16 cellular contexts compared by ENCODE assay signal in the genomic region with DNA sequence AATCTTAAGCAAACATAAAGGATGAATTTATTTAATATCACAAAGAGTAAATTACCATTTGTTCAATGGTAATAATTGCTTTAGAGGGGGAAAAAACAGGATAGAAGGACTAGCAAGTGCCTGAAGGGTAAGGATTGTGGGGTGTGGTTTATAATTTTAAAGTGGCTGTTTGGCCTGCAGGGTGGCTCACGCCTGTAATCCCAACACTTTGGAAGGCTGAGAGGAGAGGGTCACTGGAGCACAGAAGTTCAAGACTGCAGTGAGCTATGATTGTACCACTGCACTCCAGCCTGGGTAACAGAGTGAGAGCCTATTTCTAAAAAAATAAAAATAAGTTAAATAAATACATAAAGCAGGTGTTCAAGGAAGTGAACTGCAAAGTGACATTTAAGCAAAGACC.
DNase-seq lines count a peak whose midpoint lies in the region; ATAC-seq and TF ChIP-seq lines count a peak whose summit lies in the region.
"Had no signal": no experiment of that assay in that cellular context is flagged by ENCODE, and none has a peak within 500 bp of the region (broad histone marks: within the 10 kb centered on the region; RNA-seq: fewer than 3 reads in every experiment).

No MANE protein-coding gene starts in this region.

- intact Hi-C loops in HCT116 (cut with micrococcal nuclease): no loop called here
- intact Hi-C loops in body of pancreas (cut with DNase I): no loop called here
- intact Hi-C loops in right lobe of liver (cut with DNase I): no loop called here
- intact Hi-C loops in transverse colon (cut with DNase I; ENCODE audit: low total_unique reads): no loop called here

- CTCF ChIA-PET in HCT116 (lab: Charles Lee): no interaction called here

- TF ChIP-seq POLR2A in HCT116 (IDR thresholded peaks at IDR 0.05; ENCODE audit: borderline replicate concordance, extremely low read depth, insufficient read depth, insufficient read length) (no peak), body of pancreas (IDR thresholded peaks at IDR 0.05) (no peak), right lobe of liver (IDR thresholded peaks at IDR 0.05) (no peak), transverse colon (IDR thresholded peaks at IDR 0.05) (no peak), Peyer's patch (IDR thresholded peaks at IDR 0.05) (no peak)

- peak; percentile 28; the same call in 1 of the 2 replicates for ATAC-seq in HCT116
- ATAC-seq in body of pancreas: no peak
- ATAC-seq in right lobe of liver: peak; percentile 14 to 48 (median 32)

- H3K27ac ChIP-seq in HCT116 (ENCODE audit: low read depth, low read length) (no peak overlapping the region), body of pancreas (peak overlapping the region; percentile 41 to 92 (median 90)), right lobe of liver (peak overlapping the region; percentile 55 to 94 (median 93)), transverse colon (peak overlapping the region in 3 of 4 donors; percentile 55 to 70 (median 63)), Karpas-422 (ENCODE audit: low read length) (no peak overlapping the region), Peyer's patch (no peak overlapping the region)

- RAD21 ChIA-PET in HCT116 (lab: Charles Lee; ENCODE audit: low non-redundant PET in 1 of 2, low total read pairs in 2 of 2, uncharacterized antibody in 2 of 2, unreplicated experiment in 2 of 2): no interaction called here

- H4K20me1 ChIP-seq in HCT116 (ENCODE audit: insufficient read depth) (no peaks in the 10 kb centered on the region), Karpas-422 (ENCODE audit: insufficient read depth, low read depth, low read length) (no peaks in the 10 kb centered on the region)

- DNase-seq in HCT116 (ENCODE audit: low read depth, low spot score): no peak
- DNase-seq in body of pancreas: no peak
- no peak for DNase-seq in right lobe of liver
- no peak for DNase-seq in transverse colon
- DNase-seq in Karpas-422: no peak
- DNase-seq in Peyer's patch: no peak
- no peak for DNase-seq in NCI-H128 (lab: John Stamatoyannopoulos, UW; ENCODE audit: unreplicated experiment)
- DNase-seq in Ammon's horn (ENCODE audit: low spot score): no peak
- DNase-seq: CD4-positive, CD25-positive, alpha-beta regulatory T cell; MV-4-11; NCI-H1436 treated with DMSO at 0.1 percent for 48 hours; NCI-H510A treated with DMSO at 0.1 percent for 48 hours; NCI-H82; SHP77; SK-N-SH had no signal

- H3K4me2 ChIP-seq in HCT116 (ENCODE audit: low read length): no peak overlapping the region
- H3K4me2 ChIP-seq in Karpas-422 (ENCODE audit: low read depth, low read length, poor library complexity, severe bottlenecking): no peak overlapping the region
- H3K4me2 ChIP-seq: SK-N-SH had no signal

- TF ChIP-seq CTCF in HCT116 (IDR thresholded peaks at IDR 0.05 in 2 of 3, conservative IDR thresholded peaks at IDR 0.05 in 1 of 3; ENCODE audit: borderline replicate concordance in 1 of 3, insufficient read depth in 1 of 3, low read depth in 2 of 3, low read length in 2 of 3) (no peak), body of pancreas (IDR thresholded peaks at IDR 0.05) (no peak), right lobe of liver (IDR thresholded peaks at IDR 0.05) (no peak), transverse colon (IDR thresholded peaks at IDR 0.05) (no peak), Peyer's patch (IDR thresholded peaks at IDR 0.05) (no peak)

- H3K4me3 ChIP-seq in HCT116 (replicated peaks in 1 of 2; ENCODE audit: low read depth in 1 of 2, low read length in 2 of 2) (no peak overlapping the region), body of pancreas (no peak overlapping the region), right lobe of liver (peak overlapping the region in 2 of 3 donors; percentile 21 to 27), transverse colon (no peak overlapping the region), Karpas-422 (ENCODE audit: low read length) (no peak overlapping the region), Peyer's patch (no peak overlapping the region)
- H3K4me3 ChIP-seq: HAP-1 had no signal

- in situ Hi-C loops in transverse colon (cut with MboI; ENCODE audit: low pct_ligation_motif_present in 1 of 4, low pct_unique_long_range_greater_than_20kb in 1 of 4, low sequenced_read_pairs in 3 of 4): no loop called here

- no TSS peak for BruUV-seq in HCT116 (replicated peaks; lab: Mats Ljungman, UMichigan)

- H3K9me3 ChIP-seq in HCT116 (ENCODE audit: control insufficient read depth in 1 of 2, insufficient read depth in 1 of 2, low read depth in 1 of 2, low read length in 2 of 2) (no peaks in the 10 kb centered on the region), body of pancreas (peaks cover 0 to 5% (median 0%) of the 10 kb centered on the region in 3 donors), right lobe of liver (peaks cover 0 to 7% (median 0%) of the 10 kb centered on the region in 4 donors), transverse colon (no peaks in the 10 kb centered on the region), Karpas-422 (ENCODE audit: low read length) (no peaks in the 10 kb centered on the region), Peyer's patch (no peaks in the 10 kb centered on the region)
- H3K9me3 ChIP-seq: HAP-1, SK-N-SH had no signal

- no peak overlapping the region for H3K9ac ChIP-seq in HCT116 (ENCODE audit: low read length)
- H3K9ac ChIP-seq in Karpas-422 (ENCODE audit: low read length): no peak overlapping the region
- H3K9ac ChIP-seq: SK-N-SH had no signal

- POLR2A ChIA-PET in HCT116 (lab: Charles Lee): no interaction called here

- TF ChIP-seq EP300 in transverse colon (IDR thresholded peaks at IDR 0.05; ENCODE audit: low read depth): no peak

- peaks cover 21 to 26% of the 10 kb centered on the region in 2 experiments; a peak in 3 of 4 replicates for H3K4me1 ChIP-seq in HCT116 (ENCODE audit: control insufficient read depth in 1 of 2, insufficient read depth in 2 of 2, low read length in 2 of 2)
- peaks cover 50% of the 10 kb centered on the region for H3K4me1 ChIP-seq in body of pancreas
- peaks cover 0 to 20% (median 3%) of the 10 kb centered on the region in 4 donors for H3K4me1 ChIP-seq in right lobe of liver
- peaks cover 0 to 25% (median 10%) of the 10 kb centered on the region in 4 donors for H3K4me1 ChIP-seq in transverse colon
- H3K4me1 ChIP-seq in Karpas-422 (ENCODE audit: low read length): peaks cover 3% of the 10 kb centered on the region
- no peaks in the 10 kb centered on the region for H3K4me1 ChIP-seq in Peyer's patch
- H3K4me1 ChIP-seq: HAP-1 had no signal

- H3K79me2 ChIP-seq in HCT116 (ENCODE audit: insufficient read depth, low read length) (no peaks in the 10 kb centered on the region), Karpas-422 (ENCODE audit: low read length) (no peaks in the 10 kb centered on the region)

- no peaks in the 10 kb centered on the region for H3K27me3 ChIP-seq in HCT116 (ENCODE audit: insufficient read depth, low read length)
- H3K27me3 ChIP-seq in body of pancreas: no peaks in the 10 kb centered on the region
- no peaks in the 10 kb centered on the region for H3K27me3 ChIP-seq in right lobe of liver
- no peaks in the 10 kb centered on the region for H3K27me3 ChIP-seq in transverse colon
- no peaks in the 10 kb centered on the region for H3K27me3 ChIP-seq in Karpas-422 (ENCODE audit: low read length)
- H3K27me3 ChIP-seq in Peyer's patch: no peaks in the 10 kb centered on the region

- H3K9me2 ChIP-seq in HCT116 (ENCODE audit: insufficient read depth) (no peaks in the 10 kb centered on the region), Karpas-422 (replicated peaks; ENCODE audit: insufficient read depth, low read length) (no peaks in the 10 kb centered on the region)
- H3K9me2 ChIP-seq: SK-N-SH had no signal

- no peak overlapping the region for H2AFZ ChIP-seq in HCT116 (ENCODE audit: low read depth, low read length, poor library complexity, severe bottlenecking)
- no peak overlapping the region for H2AFZ ChIP-seq in Karpas-422 (ENCODE audit: low read length)

- no peak for TF ChIP-seq RAD21 in HCT116 (IDR thresholded peaks at IDR 0.05; ENCODE audit: low read depth)

- WGBS in body of pancreas, 2 donors: 67 to 83% methylated on average over 1 of the region's 1 CpG
- 40% methylated on average over 1 of the region's 1 CpG for WGBS in right lobe of liver (ENCODE audit: insufficient coverage, low coverage, low lambda C conversion rate, missing lambda C conversion rate)
- WGBS in transverse colon (ENCODE audit: low coverage in 1 of 2), 2 donors: 51 to 73% methylated on average over 1 of the region's 1 CpG

- H3K36me3 ChIP-seq in HCT116 (ENCODE audit: control insufficient read depth in 1 of 2, insufficient read depth in 2 of 2, low read length in 2 of 2): no peaks in the 10 kb centered on the region
- H3K36me3 ChIP-seq in body of pancreas (replicated peaks in 1 of 2; ENCODE audit: insufficient read depth in 1 of 2, low read depth in 2 of 2): no peaks in the 10 kb centered on the region
- H3K36me3 ChIP-seq in right lobe of liver: no peaks in the 10 kb centered on the region
- H3K36me3 ChIP-seq in transverse colon: no peaks in the 10 kb centered on the region
- no peaks in the 10 kb centered on the region for H3K36me3 ChIP-seq in Karpas-422 (ENCODE audit: insufficient read depth, low read length)
- H3K36me3 ChIP-seq in Peyer's patch: no peaks in the 10 kb centered on the region
- H3K36me3 ChIP-seq: HAP-1 had no signal

TF ChIP-seq in HCT116, 20 proteins besides CTCF, POLR2A, EP300 and RAD21 (continues in another document):
- TF ChIP-seq FOSL1 (IDR thresholded peaks at IDR 0.05; ENCODE audit: low read depth) (no peak), EZH2phosphoT487 (IDR thresholded peaks at IDR 0.05; ENCODE audit: borderline replicate concordance) (no peak), ELF1 (IDR thresholded peaks at IDR 0.05; ENCODE audit: borderline replicate concordance, low read depth) (no peak), SRF (IDR thresholded peaks at IDR 0.05; ENCODE audit: low read depth) (no peak)

Comparison
In these comparisons a context has a peak if more than half of its experiments do, and no peak if none do; other contexts are left out.
1. H3K27ac ChIP-seq: peak in body of pancreas (4 of 4), right lobe of liver (3 of 3) and transverse colon (3 of 4); none in HCT116 (single experiment), Karpas-422 (single experiment) and Peyer's patch (0 of 4).
2. H3K4me3 ChIP-seq: peak in right lobe of liver (2 of 3); none in HCT116 (0 of 2), body of pancreas (0 of 2), transverse colon (0 of 4), Karpas-422 (single experiment) and Peyer's patch (0 of 4).